Comparison of ENCODE assay signal across 1 cellular context in the genomic region with DNA sequence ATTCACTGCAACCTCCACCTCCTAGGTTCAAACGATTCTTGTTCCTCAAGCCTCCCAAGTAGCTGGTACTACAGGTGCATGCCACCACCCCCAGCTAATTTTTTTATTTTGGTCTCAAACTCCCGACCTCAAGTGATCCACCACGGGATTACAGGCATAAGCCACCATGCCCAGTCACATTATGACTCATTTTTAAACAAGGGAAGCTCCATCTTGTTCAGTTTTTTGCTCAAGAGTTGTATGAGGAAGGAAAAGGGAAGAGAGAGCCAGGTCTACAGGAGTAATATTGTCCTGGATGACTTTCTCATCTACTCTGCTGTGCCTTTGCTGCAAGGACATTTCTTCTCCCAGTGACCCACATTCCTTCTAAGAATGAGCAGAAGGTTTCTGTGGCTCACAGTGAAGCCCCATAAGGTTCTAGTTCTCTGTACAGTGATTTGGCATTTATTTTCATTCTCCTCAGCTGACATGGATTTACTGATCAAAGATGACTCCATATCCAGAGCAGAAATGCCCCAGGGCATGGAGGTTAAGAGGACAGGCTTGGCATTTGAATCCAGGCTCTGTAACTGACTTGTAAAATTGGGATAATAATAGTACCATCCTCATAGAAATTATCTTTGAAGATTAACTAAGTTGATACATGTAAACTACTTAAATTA.
TF ChIP-seq lines count a peak whose summit lies in the region.

No MANE protein-coding gene starts in this region.

TF ChIP-seq in IMR-90, 13 proteins besides CTCF, POLR2A, EP300 and RAD21:
- 0 out of 2 replicates have a peak, but pooled peaks have one; percentile 2 for TF ChIP-seq FOS (IDR thresholded peaks at IDR 0.05; ENCODE audit: low read depth, low read length)
- TF ChIP-seq, protein P1, sequence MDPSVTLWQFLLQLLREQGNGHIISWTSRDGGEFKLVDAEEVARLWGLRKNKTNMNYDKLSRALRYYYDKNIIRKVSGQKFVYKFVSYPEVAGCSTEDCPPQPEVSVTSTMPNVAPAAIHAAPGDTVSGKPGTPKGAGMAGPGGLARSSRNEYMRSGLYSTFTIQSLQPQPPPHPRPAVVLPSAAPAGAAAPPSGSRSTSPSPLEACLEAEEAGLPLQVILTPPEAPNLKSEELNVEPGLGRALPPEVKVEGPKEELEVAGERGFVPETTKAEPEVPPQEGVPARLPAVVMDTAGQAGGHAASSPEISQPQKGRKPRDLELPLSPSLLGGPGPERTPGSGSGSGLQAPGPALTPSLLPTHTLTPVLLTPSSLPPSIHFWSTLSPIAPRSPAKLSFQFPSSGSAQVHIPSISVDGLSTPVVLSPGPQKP (IDR thresholded peaks at IDR 0.05; ENCODE audit: borderline replicate concordance, low read depth, low read length), result no peak
TF ChIP-seq in IMR-90: peak in this region for 1.
